ENCODE assay signal across 8 cellular contexts in genomic region chr15:60444289-60444912, GRCh38. TPM values are rescaled to one million over a fixed set of nuclear protein-coding genes. Genes with fewer than 3 reads are reported as not detected.
DNase-seq lines count a peak whose midpoint lies in the region; ATAC-seq, FAIRE-seq and TF ChIP-seq lines count a peak whose summit lies in the region.

No MANE protein-coding gene starts in this region.

- no peak overlapping the region for H3K4me3 ChIP-seq in heart left ventricle
- H3K4me3 ChIP-seq in uterus, result no peak overlapping the region
- no peak overlapping the region for H3K4me3 ChIP-seq in naive thymus-derived CD4-positive, alpha-beta T cell (ENCODE audit: low read length)
- H3K4me3 ChIP-seq in CD8-positive, alpha-beta memory T cell (ENCODE audit: low read length), result no peak overlapping the region

- peaks cover 0 to 72% (median 47%) of the 10 kb centered on the region in 9 donors for H3K36me3 ChIP-seq in heart left ventricle
- no peaks in the 10 kb centered on the region for H3K36me3 ChIP-seq in uterus
- H3K36me3 ChIP-seq in naive thymus-derived CD4-positive, alpha-beta T cell (ENCODE audit: control insufficient read depth in 2 of 3, insufficient read depth in 3 of 3, low read length in 3 of 3), result peaks cover 5 to 36% (median 6%) of the 10 kb centered on the region in 3 experiments
- H3K36me3 ChIP-seq in CD8-positive, alpha-beta memory T cell (ENCODE audit: insufficient read depth, low read length), result peaks cover 8% of the 10 kb centered on the region

- H3K36me3 Mint-ChIP-seq in naive thymus-derived CD4-positive, alpha-beta T cell, result peaks cover 7 to 44% (median 14%) of the 10 kb centered on the region in 5 donors
- peaks cover 0 to 50% (median 11%) of the 10 kb centered on the region in 3 donors for H3K36me3 Mint-ChIP-seq in CD8-positive, alpha-beta memory T cell

- H3K27ac ChIP-seq in heart left ventricle, result no peak overlapping the region
- no peak overlapping the region for H3K27ac ChIP-seq in uterus
- no peak overlapping the region for H3K27ac ChIP-seq in naive thymus-derived CD4-positive, alpha-beta T cell (ENCODE audit: low read depth, low read length)
- no peak overlapping the region for H3K27ac ChIP-seq in CD8-positive, alpha-beta memory T cell (ENCODE audit: low read depth, low read length)

- no peak overlapping the region for H3K27ac Mint-ChIP-seq in naive thymus-derived CD4-positive, alpha-beta T cell
- H3K27ac Mint-ChIP-seq in CD8-positive, alpha-beta memory T cell, result peak overlapping the region in 1 of 8 donors; percentile 72

- intact Hi-C loops in heart left ventricle (cut with DNase I) (loop anchor here in 8 of 10 donors (2.0 to 5.0 kb wide), 5 partner anchors 47 to 87 kb away; partner anchors contain the start of gene ANXA2 (in 1 of the 8)), Right ventricle myocardium inferior (cut with DNase I) (loop anchor here (1.0 kb wide), 1 partner anchor 85 kb away; no protein-coding TSS in a partner anchor), uterus (cut with DNase I; ENCODE audit: low total_unique reads) (loop anchor here (10.0 kb wide), 1 partner anchor 80 kb away; no protein-coding TSS in a partner anchor)
- intact Hi-C loops in naive thymus-derived CD4-positive, alpha-beta T cell (cut with micrococcal nuclease), result loop anchor here (1.0 kb wide), 1 partner anchor 85 kb away; no protein-coding TSS in a partner anchor

- WGBS in heart left ventricle, 4 donors, result 89 to 90% (median 89%) methylated on average over 6 of the region's 6 CpGs

- peaks cover 0 to 9% (median 4%) of the 10 kb centered on the region in 7 donors for H3K4me1 Mint-ChIP-seq in naive thymus-derived CD4-positive, alpha-beta T cell
- peaks cover 7 to 11% (median 8%) of the 10 kb centered on the region in 3 donors for H3K4me1 Mint-ChIP-seq in CD8-positive, alpha-beta memory T cell

- H3K4me3 Mint-ChIP-seq in naive thymus-derived CD4-positive, alpha-beta T cell, result no peak overlapping the region
- no peak overlapping the region for H3K4me3 Mint-ChIP-seq in CD8-positive, alpha-beta memory T cell

- H3K4me1 ChIP-seq in heart left ventricle, result peaks cover 0 to 4% (median 0%) of the 10 kb centered on the region in 12 donors
- no peaks in the 10 kb centered on the region for H3K4me1 ChIP-seq in uterus
- H3K4me1 ChIP-seq in naive thymus-derived CD4-positive, alpha-beta T cell (ENCODE audit: control insufficient read depth in 2 of 2, insufficient read depth in 2 of 2, low read length in 2 of 2), result no peaks in the 10 kb centered on the region
- H3K4me1 ChIP-seq in CD8-positive, alpha-beta memory T cell (ENCODE audit: insufficient read depth, low read length), result no peaks in the 10 kb centered on the region

- H3K9me3 ChIP-seq in heart left ventricle, result no peaks in the 10 kb centered on the region
- no peaks in the 10 kb centered on the region for H3K9me3 ChIP-seq in uterus
- no peaks in the 10 kb centered on the region for H3K9me3 ChIP-seq in naive thymus-derived CD4-positive, alpha-beta T cell (ENCODE audit: control insufficient read depth in 2 of 3, low read length in 3 of 3)
- no peaks in the 10 kb centered on the region for H3K9me3 ChIP-seq in CD8-positive, alpha-beta memory T cell (ENCODE audit: low read length)

- H3K27me3 Mint-ChIP-seq in naive thymus-derived CD4-positive, alpha-beta T cell, result no peaks in the 10 kb centered on the region
- no peaks in the 10 kb centered on the region for H3K27me3 Mint-ChIP-seq in CD8-positive, alpha-beta memory T cell

- FAIRE-seq in TTC549 (lab: Jason Lieb, UNC) (peak; percentile 88), islet of Langerhans (lab: Jason Lieb, UNC) (peak; percentile 88)

- TF ChIP-seq CTCF in heart left ventricle (IDR thresholded peaks at IDR 0.05), result peak; percentile 43 to 73 (median 60)
- peak; percentile 56 to 72 (median 65) for TF ChIP-seq CTCF in uterus (IDR thresholded peaks at IDR 0.05)

- TF ChIP-seq POLR2A in heart left ventricle (IDR thresholded peaks at IDR 0.05), result no peak
- TF ChIP-seq POLR2A in uterus (IDR thresholded peaks at IDR 0.05), result no peak

- H3K27me3 ChIP-seq in heart left ventricle (no peaks in the 10 kb centered on the region), uterus (no peaks in the 10 kb centered on the region)
- H3K27me3 ChIP-seq in naive thymus-derived CD4-positive, alpha-beta T cell (ENCODE audit: control insufficient read depth in 2 of 2, insufficient read depth in 2 of 2, low read length in 2 of 2), result no peaks in the 10 kb centered on the region
- no peaks in the 10 kb centered on the region for H3K27me3 ChIP-seq in CD8-positive, alpha-beta memory T cell (ENCODE audit: insufficient read depth, low read length, poor library complexity, severe bottlenecking)

- CTCF ChIA-PET in naive thymus-derived CD4-positive, alpha-beta T cell (lab: Charles Lee), result interaction anchor here (0.7 to 4.4 kb wide), 2 partner anchors 86 to 111 kb away, joined by 3 to 27 read pairs; no protein-coding TSS in a partner anchor
- CTCF ChIA-PET in CD8-positive, alpha-beta memory T cell (lab: Charles Lee), result interaction anchor here (0.6 to 2.4 kb wide), 5 partner anchors 11 to 85 kb away, joined by 3 to 14 read pairs (median 3); partner anchors contain the start of gene ANXA2

- DNase-seq in heart left ventricle (no peak), Right ventricle myocardium inferior (ENCODE audit: missing footprints) (no peak), uterus (no peak)
- no peak for DNase-seq in naive thymus-derived CD4-positive, alpha-beta T cell
- DNase-seq in CD8-positive, alpha-beta memory T cell, result no peak

- ATAC-seq in heart left ventricle (no peak), Right ventricle myocardium inferior (no peak)
- no peak for ATAC-seq in naive thymus-derived CD4-positive, alpha-beta T cell
- no peak for ATAC-seq in activated CD4-positive, CD25-positive, alpha-beta regulatory T cell treated with anti-CD3 and anti-CD28 coated beads, Interleukin-2, amount 50 U/mL, for 24 hours

- no peaks in the 10 kb centered on the region for H3K9me3 Mint-ChIP-seq in naive thymus-derived CD4-positive, alpha-beta T cell
- no peaks in the 10 kb centered on the region for H3K9me3 Mint-ChIP-seq in CD8-positive, alpha-beta memory T cell

- POLR2A ChIA-PET in naive thymus-derived CD4-positive, alpha-beta T cell (lab: Charles Lee), result interaction anchor here (0.7 kb wide), 1 partner anchor 46 kb away, joined by 3 read pairs; no protein-coding TSS in a partner anchor
- POLR2A ChIA-PET in CD8-positive, alpha-beta memory T cell (lab: Charles Lee), result no interaction called here

RNA-seq across cellular contexts. Expression of gene ICE2, which starts 34.5 kb away (rescaled TPM):
- 10 to 100 TPM in 8 of 9 donors, 1 to 10 TPM in 1; 9.1 to 28.8 (median 23.7) TPM for total RNA-seq in heart left ventricle
- 10 to 100 TPM in 1 of 2 donors, 1 to 10 TPM in 1; 8.4 to 11.1 TPM for polyA plus RNA-seq in heart left ventricle
- total RNA-seq in Right ventricle myocardium inferior, result 21.9 TPM
- 10 to 100 TPM; 18.2 to 89.9 (median 43.7) TPM for total RNA-seq in uterus
- 10 to 100 TPM; 44.8 to 70.9 (median 68.0) TPM for total RNA-seq in naive thymus-derived CD4-positive, alpha-beta T cell
- polyA plus RNA-seq in naive thymus-derived CD4-positive, alpha-beta T cell, result 10 to 100 TPM; 45.6 to 54.7 TPM
- 10 to 100 TPM; 51.7 to 59.5 TPM for total RNA-seq in CD8-positive, alpha-beta memory T cell
- 57.5 TPM for polyA plus RNA-seq in CD8-positive, alpha-beta memory T cell

RNA-seq across cellular contexts. Expression of gene ANXA2, which starts 46.6 kb away (rescaled TPM):
- total RNA-seq in heart left ventricle (100 to 1,000 TPM; 106 to 523 (median 207) TPM), Right ventricle myocardium inferior (212 TPM), uterus (100 to 1,000 TPM; 376 to 811 (median 549) TPM)
- polyA plus RNA-seq in heart left ventricle, result 100 to 1,000 TPM; 135 to 547 TPM
- total RNA-seq in naive thymus-derived CD4-positive, alpha-beta T cell, result 100 to 1,000 TPM in 2 of 5 experiments, 10 to 100 TPM in 3; 28.8 to 377 (median 42.4) TPM
- polyA plus RNA-seq in naive thymus-derived CD4-positive, alpha-beta T cell, result 10 to 100 TPM; 25.5 to 36.6 TPM
- 100 to 1,000 TPM; 212 to 219 TPM for total RNA-seq in CD8-positive, alpha-beta memory T cell
- polyA plus RNA-seq in CD8-positive, alpha-beta memory T cell, result 471 TPM
